Comparison of ENCODE assay signal across 23 cellular contexts in genomic region chr5:149267241-149267973, GRCh38. TPM values are rescaled to one million over a fixed set of nuclear protein-coding genes. Genes with fewer than 3 reads are reported as not detected.
DNase-seq lines count a peak whose midpoint lies in the region; ATAC-seq and TF ChIP-seq lines count a peak whose summit lies in the region.
"Had no signal": no experiment of that assay in that cellular context is flagged by ENCODE, and none has a peak within 500 bp of the region (broad histone marks: within the 10 kb centered on the region; RNA-seq: fewer than 3 reads in every experiment).

No MANE protein-coding gene starts in this region.

- H3K4me2 ChIP-seq in parathyroid adenoma (ENCODE audit: low read length) = no peak overlapping the region

- 84 to 89% (median 85%) methylated on average over 9 of the region's 9 CpGs for WGBS in ovary, 3 donors

- CTCF ChIA-PET in activated CD4-positive, alpha-beta memory T cell treated with anti-CD3 and anti-CD28 coated beads, Interleukin-2, amount 10 ng/mL, durations not matched to agents 7 days and 5 days (lab: Charles Lee) = interaction anchor here (0.7 to 5.3 kb wide), 8 partner anchors 15 to 129 kb away, joined by 3 to 56 read pairs (median 5); partner anchors contain the start of gene ABLIM3

- H3K4me1 ChIP-seq in parathyroid adenoma (peaks cover 38% of the 10 kb centered on the region), ovary (ENCODE audit: insufficient read depth) (peaks cover 2% of the 10 kb centered on the region)
- H3K4me1 ChIP-seq: prostate gland, SJCRH30 had no signal

- H3K27me3 ChIP-seq in parathyroid adenoma (ENCODE audit: control insufficient read depth, insufficient read depth, low read length) (no peaks in the 10 kb centered on the region), ovary (no peaks in the 10 kb centered on the region)
- H3K27me3 ChIP-seq: Peyer's patch had no signal

- H3K27ac Mint-ChIP-seq in activated CD4-positive, alpha-beta memory T cell treated with anti-CD3 and anti-CD28 coated beads, Interleukin-2, amount 10 ng/mL, durations not matched to agents 7 days and 5 days = no peak overlapping the region
- H3K27ac Mint-ChIP-seq: nephron, T-cell had no signal

- H3K36me3 Mint-ChIP-seq in activated CD4-positive, alpha-beta memory T cell treated with anti-CD3 and anti-CD28 coated beads, Interleukin-2, amount 10 ng/mL, durations not matched to agents 7 days and 5 days (ENCODE audit: low read depth) = no peaks in the 10 kb centered on the region
- H3K36me3 Mint-ChIP-seq: T-cell had no signal

- no peak overlapping the region for H3K9ac ChIP-seq in parathyroid adenoma

- H3K4me3 ChIP-seq in parathyroid adenoma (ENCODE audit: low read depth, low read length) (no peak overlapping the region), ovary (no peak overlapping the region)
- H3K4me3 ChIP-seq: HAP-1, mucosa of descending colon, Peyer's patch, prostate gland, SJCRH30, skin epidermis had no signal

- H3K9me3 ChIP-seq in parathyroid adenoma (ENCODE audit: control insufficient read depth, low read length) (no peaks in the 10 kb centered on the region), ovary (no peaks in the 10 kb centered on the region)
- H3K9me3 ChIP-seq: prostate gland, SJCRH30 had no signal

- H3K9me3 Mint-ChIP-seq in activated CD4-positive, alpha-beta memory T cell treated with anti-CD3 and anti-CD28 coated beads, Interleukin-2, amount 10 ng/mL, durations not matched to agents 7 days and 5 days = no peaks in the 10 kb centered on the region

- peaks cover 10% of the 10 kb centered on the region for H3K4me1 Mint-ChIP-seq in activated CD4-positive, alpha-beta memory T cell treated with anti-CD3 and anti-CD28 coated beads, Interleukin-2, amount 10 ng/mL, durations not matched to agents 7 days and 5 days

- H2AFZ ChIP-seq in parathyroid adenoma = peak overlapping the region; percentile 64

- intact Hi-C loops in head of caudate nucleus (cut with DNase I) (loop anchor here (10.0 kb wide), 1 partner anchor 123 kb away; the partner anchor contains the start of gene ABLIM3), ovary (cut with DNase I) (no loop called here)

- TF ChIP-seq CTCF in parathyroid adenoma (IDR thresholded peaks at IDR 0.05) (no peak), ovary (IDR thresholded peaks at IDR 0.05) (no peak)

- DNase-seq in COLO829 (ENCODE audit: low spot score) (peak; percentile 87), head of caudate nucleus (peak; percentile 61 to 94 (median 86)), ovary (no peak)
- DNase-seq in activated CD4-positive, alpha-beta memory T cell treated with anti-CD3 and anti-CD28 coated beads, Interleukin-2, amount 10 ng/mL, durations not matched to agents 7 days and 5 days = no peak
- DNase-seq: activated effector memory CD4-positive, alpha-beta T cell treated with anti-CD3 and anti-CD28 coated beads, Interleukin-2, amount 50 U/mL, for 16 hours; cortex of kidney; Karpas-422; mucosa of descending colon; MV-4-11; NCI-H526; Peyer's patch; T-cell had no signal

- POLR2A ChIA-PET in activated CD4-positive, alpha-beta memory T cell treated with anti-CD3 and anti-CD28 coated beads, Interleukin-2, amount 10 ng/mL, durations not matched to agents 7 days and 5 days (lab: Charles Lee) = interaction anchor here (0.9 kb wide), 1 partner anchor 27 kb away, joined by 3 read pairs; no protein-coding TSS in a partner anchor

- H3K4me3 Mint-ChIP-seq in activated CD4-positive, alpha-beta memory T cell treated with anti-CD3 and anti-CD28 coated beads, Interleukin-2, amount 10 ng/mL, durations not matched to agents 7 days and 5 days = no peak overlapping the region
- H3K4me3 Mint-ChIP-seq: nephron, T-cell had no signal

- no peak for TF ChIP-seq EP300 in ovary (IDR thresholded peaks at IDR 0.05)

- H3K36me3 ChIP-seq in parathyroid adenoma (ENCODE audit: control insufficient read depth, insufficient read depth, low read length) = no peaks in the 10 kb centered on the region
- no peaks in the 10 kb centered on the region for H3K36me3 ChIP-seq in ovary
- H3K36me3 ChIP-seq: HAP-1, Peyer's patch, prostate gland, SJCRH30 had no signal

- no peaks in the 10 kb centered on the region for H3K79me2 ChIP-seq in parathyroid adenoma

- ATAC-seq in HG03280 (IDR thresholded peaks at IDR 0.05; ENCODE audit: unreplicated experiment) (no peak), HG03571 (IDR thresholded peaks at IDR 0.05; ENCODE audit: unreplicated experiment) (no peak)
- ATAC-seq: activated CD4-positive, CD25-positive, alpha-beta regulatory T cell treated with anti-CD3 and anti-CD28 coated beads, Interleukin-2, amount 50 U/mL, for 24 hours; mucosa of descending colon; T-cell had no signal

- H3K27ac ChIP-seq in angular gyrus (ENCODE audit: low read depth, low read length) = peak overlapping the region; percentile 52
- peak overlapping the region; percentile 70 for H3K27ac ChIP-seq in parathyroid adenoma
- H3K27ac ChIP-seq in ovary = no peak overlapping the region
- H3K27ac ChIP-seq: C4-2B, Peyer's patch, prostate gland, SJCRH30, skin epidermis had no signal

- H3K27me3 Mint-ChIP-seq in activated CD4-positive, alpha-beta memory T cell treated with anti-CD3 and anti-CD28 coated beads, Interleukin-2, amount 10 ng/mL, durations not matched to agents 7 days and 5 days = peaks cover 27% of the 10 kb centered on the region

- no peak for TF ChIP-seq POLR2A in ovary (IDR thresholded peaks at IDR 0.05)

RNA-seq across cellular contexts. Expression of gene AFAP1L1, which starts 4.3 kb away (rescaled TPM):
- total RNA-seq in ovary = 10 to 100 TPM in 3 of 7 donors, 1 to 10 TPM in 4; 3.2 to 15.9 (median 8.3) TPM
- polyA plus RNA-seq in ovary = 10 to 100 TPM in 1 of 2 donors, 1 to 10 TPM in 1; 7.8 to 17.8 TPM
- not detected for total RNA-seq in activated CD4-positive, alpha-beta memory T cell treated with anti-CD3 and anti-CD28 coated beads, Interleukin-2, amount 10 ng/mL, durations not matched to agents 7 days and 5 days

Comparison
In these comparisons a context has a peak if more than half of its experiments do, and no peak if none do; other contexts are left out.
1. DNase-seq: peak in COLO829 (single experiment) and head of caudate nucleus (42 of 42); none in ovary (0 of 5) and activated CD4-positive, alpha-beta memory T cell treated with anti-CD3 and anti-CD28 coated beads, Interleukin-2, amount 10 ng/mL, durations not matched to agents 7 days and 5 days (single experiment).
2. H3K27ac ChIP-seq: peak in angular gyrus (single experiment) and parathyroid adenoma (single experiment); none in ovary (0 of 2).